Comparison of ENCODE assay signal across 12 cellular contexts in the genomic region with DNA sequence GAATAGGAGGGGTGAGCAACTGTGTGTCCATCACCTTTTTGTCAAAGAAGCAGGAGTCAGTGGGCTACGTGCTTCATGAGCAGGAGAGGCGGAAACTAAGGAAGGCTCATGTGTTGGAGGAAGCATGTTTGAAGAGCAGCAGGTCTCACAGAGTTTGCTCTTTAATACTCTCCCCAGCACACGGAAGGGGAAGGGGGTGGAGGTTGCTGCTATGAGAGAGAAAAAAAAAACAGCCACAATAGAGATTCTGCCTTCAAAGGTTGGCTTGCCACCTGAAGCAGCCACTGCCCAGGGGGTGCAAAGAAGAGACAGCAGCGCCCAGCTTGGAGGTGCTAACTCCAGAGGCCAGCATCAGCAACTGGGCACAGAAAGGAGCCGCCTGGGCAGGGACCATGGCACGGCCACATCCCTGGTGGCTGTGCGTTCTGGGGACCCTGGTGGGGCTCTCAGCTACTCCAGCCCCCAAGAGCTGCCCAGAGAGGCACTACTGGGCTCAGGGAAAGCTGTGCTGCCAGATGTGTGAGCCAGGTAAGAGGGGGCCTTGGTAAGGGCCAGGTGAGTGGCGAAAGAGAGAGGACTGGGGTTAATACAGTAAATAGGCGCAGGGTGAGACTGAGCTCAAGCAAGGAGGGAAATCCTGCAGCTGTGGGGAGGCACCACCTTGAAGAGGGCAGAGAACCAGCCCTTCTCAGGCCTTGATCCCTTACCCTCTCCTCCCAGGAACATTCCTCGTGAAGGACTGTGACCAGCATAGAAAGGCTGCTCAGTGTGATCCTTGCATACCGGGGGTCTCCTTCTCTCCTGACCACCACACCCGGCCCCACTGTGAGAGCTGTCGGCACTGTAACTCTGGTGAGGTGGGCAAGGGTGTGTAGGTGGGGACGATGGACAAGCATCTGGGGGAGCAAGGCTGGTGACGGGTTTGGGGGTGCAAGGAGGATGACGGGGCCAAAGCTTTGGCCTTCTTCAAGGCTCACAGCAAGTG. TPM values are rescaled to one million over a fixed set of nuclear protein-coding genes. Genes with fewer than 3 reads are reported as not detected.
DNase-seq lines count a peak whose midpoint lies in the region; ATAC-seq and TF ChIP-seq lines count a peak whose summit lies in the region.
"Had no signal": no experiment of that assay in that cellular context is flagged by ENCODE, and none has a peak within 500 bp of the region (broad histone marks: within the 10 kb centered on the region; RNA-seq: fewer than 3 reads in every experiment).

A gene (plus strand): TSS at position 252 of the 985 bp plus-strand sequence. CDS start 141 bp downstream, at position 393.

- no peaks in the 10 kb centered on the region for H3K27me3 Mint-ChIP-seq in activated CD8-positive, alpha-beta T cell treated with anti-CD3 and anti-CD28 coated beads, Interleukin-2, amount 10 ng/mL, durations not matched to agents 7 days and 5 days (ENCODE audit: low read depth)
- H3K27me3 Mint-ChIP-seq in naive B cell, result no peaks in the 10 kb centered on the region

- H3K9ac ChIP-seq in BLaER1 treated with 17β-estradiol and CSF1 and Interleukin-3, amounts not matched to agents 10 nM and 100 nM, result peak within 1 kb of the TSS in 7 of 11 experiments; percentile 4 to 62 (median 48); a peak in 10 of 22 replicates

- POLR2A ChIA-PET in activated CD8-positive, alpha-beta T cell treated with anti-CD3 and anti-CD28 coated beads, Interleukin-2, amount 10 ng/mL, durations not matched to agents 7 days and 5 days (lab: Charles Lee), result interaction anchor here (0.7 to 7.6 kb wide), 10 partner anchors 7 to 110 kb away, joined by 3 to 91 read pairs (median 12); a partner anchor contains a TSS

- no peaks in the 10 kb centered on the region for H3K9me3 Mint-ChIP-seq in activated CD8-positive, alpha-beta T cell treated with anti-CD3 and anti-CD28 coated beads, Interleukin-2, amount 10 ng/mL, durations not matched to agents 7 days and 5 days (ENCODE audit: insufficient read depth)
- no peaks in the 10 kb centered on the region for H3K9me3 Mint-ChIP-seq in naive B cell

- no peaks in the 10 kb centered on the region for H3K27me3 ChIP-seq in BLaER1 treated with 17β-estradiol and CSF1 and Interleukin-3, amounts not matched to agents 10 nM and 100 nM
- H3K27me3 ChIP-seq: cardiac muscle cell, pancreas, uterus had no signal

- ATAC-seq in GM18505 (IDR thresholded peaks at IDR 0.05; ENCODE audit: unreplicated experiment) (no peak), naive B cell (ENCODE audit: low read depth in 2 of 2) (peak; percentile 40 to 57), left lobe of liver (no peak), omental fat pad (ENCODE audit: low FRiP score) (no peak)
- ATAC-seq in activated CD8-positive, alpha-beta T cell treated with anti-CD3 and anti-CD28 coated beads, Interleukin-2, amount 10 ng/mL, durations not matched to agents 7 days and 5 days, result peak; percentile 64
- ATAC-seq: pancreas had no signal

- H4K20me1 ChIP-seq in BLaER1 treated with 17β-estradiol and CSF1 and Interleukin-3, amounts not matched to agents 10 nM and 100 nM, result no peaks in the 10 kb centered on the region

- peak; percentile 72 for TF ChIP-seq POLR2A in GM18505 (IDR thresholded peaks at IDR 0.05; ENCODE audit: borderline replicate concordance, extremely low read depth, insufficient read depth, insufficient read length)

- peak within 1 kb of the TSS; percentile 54 to 95 (median 86) for H3K4me2 ChIP-seq in BLaER1 treated with 17β-estradiol and CSF1 and Interleukin-3, amounts not matched to agents 10 nM and 100 nM

- peak within 1 kb of the TSS in 8 of 11 experiments; percentile 12 to 73 (median 60); a peak in 15 of 22 replicates for H3K27ac ChIP-seq in BLaER1 treated with 17β-estradiol and CSF1 and Interleukin-3, amounts not matched to agents 10 nM and 100 nM
- H3K27ac ChIP-seq: cardiac muscle cell, pancreas, uterus had no signal

- DNase-seq in activated CD8-positive, alpha-beta T cell treated with anti-CD3 and anti-CD28 coated beads, Interleukin-2, amount 10 ng/mL, durations not matched to agents 7 days and 5 days, result peak; percentile 58
- no peak for DNase-seq in naive B cell
- DNase-seq in left lobe of liver (ENCODE audit: low spot score), result no peak
- DNase-seq in GM13976 (ENCODE audit: low spot score), result no peak
- no peak for DNase-seq in omental fat pad (ENCODE audit: low spot score)
- no peak for DNase-seq in GM13977 (ENCODE audit: low spot score)
- DNase-seq: KBM-7, uterus had no signal

- H3K4me1 ChIP-seq in BLaER1 treated with 17β-estradiol and CSF1 and Interleukin-3, amounts not matched to agents 10 nM and 100 nM, result peaks cover 60 to 91% (median 74%) of the 10 kb centered on the region in 10 experiments
- H3K4me1 ChIP-seq: pancreas had no signal

- no peaks in the 10 kb centered on the region for H3K9me3 ChIP-seq in BLaER1 treated with 17β-estradiol and CSF1 and Interleukin-3, amounts not matched to agents 10 nM and 100 nM (replicated peaks in 1 of 11)
- H3K9me3 ChIP-seq: pancreas, uterus had no signal

- H3K36me3 ChIP-seq in BLaER1 treated with 17β-estradiol and CSF1 and Interleukin-3, amounts not matched to agents 10 nM and 100 nM, result peaks cover 0 to 13% (median 0%) of the 10 kb centered on the region in 11 experiments; a peak in 2 of 22 replicates
- H3K36me3 ChIP-seq: cardiac muscle cell, pancreas, uterus had no signal

- H3K4me1 Mint-ChIP-seq in activated CD8-positive, alpha-beta T cell treated with anti-CD3 and anti-CD28 coated beads, Interleukin-2, amount 10 ng/mL, durations not matched to agents 7 days and 5 days (ENCODE audit: low read depth), result peaks cover 67% of the 10 kb centered on the region
- H3K4me1 Mint-ChIP-seq in naive B cell, result peaks cover 49 to 69% (median 59%) of the 10 kb centered on the region in 3 donors

- H3K4me3 ChIP-seq in BLaER1 treated with 17β-estradiol and CSF1 and Interleukin-3, amounts not matched to agents 10 nM and 100 nM, result peak within 1 kb of the TSS in 2 of 10 experiments; percentile 19 to 47; a peak in 1 of 20 replicates
- H3K4me3 ChIP-seq: cardiac muscle cell, pancreas, uterus had no signal

- in situ Hi-C loops in GM13976 (cut with MboI; ENCODE audit: low sequenced_read_pairs, unreplicated experiment) (no loop called here), GM13977 (cut with MboI; ENCODE audit: low pct_unique_long_range_greater_than_20kb, low sequenced_read_pairs, unreplicated experiment) (no loop called here)

- CTCF ChIA-PET in activated CD8-positive, alpha-beta T cell treated with anti-CD3 and anti-CD28 coated beads, Interleukin-2, amount 10 ng/mL, durations not matched to agents 7 days and 5 days (lab: Charles Lee), result interaction anchor here (0.9 to 7.7 kb wide), 9 partner anchors 12 to 112 kb away, joined by 3 to 64 read pairs (median 16); a partner anchor contains a TSS

- H3K4me3 Mint-ChIP-seq in activated CD8-positive, alpha-beta T cell treated with anti-CD3 and anti-CD28 coated beads, Interleukin-2, amount 10 ng/mL, durations not matched to agents 7 days and 5 days, result peak within 1 kb of the TSS; percentile 90
- peak within 1 kb of the TSS in 7 of 8 donors; percentile 53 to 82 (median 77) for H3K4me3 Mint-ChIP-seq in naive B cell

- TF ChIP-seq CTCF in GM13976 (IDR thresholded peaks at IDR 0.05; ENCODE audit: borderline replicate concordance, control extremely low read depth, extremely low read depth, insufficient read depth, missing control alignments) (no peak), omental fat pad (IDR thresholded peaks at IDR 0.05) (no peak), GM13977 (IDR thresholded peaks at IDR 0.05; ENCODE audit: extremely low read depth, insufficient read depth, missing control alignments) (no peak)

- H3K27ac Mint-ChIP-seq in activated CD8-positive, alpha-beta T cell treated with anti-CD3 and anti-CD28 coated beads, Interleukin-2, amount 10 ng/mL, durations not matched to agents 7 days and 5 days, result peak within 1 kb of the TSS; percentile 96
- peak within 1 kb of the TSS; percentile 76 to 96 (median 89) for H3K27ac Mint-ChIP-seq in naive B cell

- peaks cover 39% of the 10 kb centered on the region for H3K36me3 Mint-ChIP-seq in activated CD8-positive, alpha-beta T cell treated with anti-CD3 and anti-CD28 coated beads, Interleukin-2, amount 10 ng/mL, durations not matched to agents 7 days and 5 days (ENCODE audit: low read depth)
- no peaks in the 10 kb centered on the region for H3K36me3 Mint-ChIP-seq in naive B cell

RNA-seq across cellular contexts. Expression of the gene that starts here (rescaled TPM):
- total RNA-seq in activated CD8-positive, alpha-beta T cell treated with anti-CD3 and anti-CD28 coated beads, Interleukin-2, amount 10 ng/mL, durations not matched to agents 7 days and 5 days, result 100 to 1,000 TPM; 112 to 131 TPM
- 10 to 100 TPM in 1 of 6 donors, 1 to 10 TPM in 5; 3.2 to 14.8 (median 6.6) TPM for polyA plus RNA-seq in naive B cell (ENCODE audit: low read depth in 6 of 6)
- total RNA-seq in left lobe of liver (0.58 TPM), omental fat pad (under 1 TPM in 3 of 4 donors, not detected in 1; 0.50 to 0.96 (median 0.65) TPM)
- total RNA-seq: cardiac muscle cell had no signal

Comparison
In these comparisons a context has a peak if more than half of its experiments do, and no peak if none do; other contexts are left out.
1. RNA of the gene that starts here (total RNA-seq): 112 to 131 TPM in activated CD8-positive, alpha-beta T cell treated with anti-CD3 and anti-CD28 coated beads, Interleukin-2, amount 10 ng/mL, durations not matched to agents 7 days and 5 days; 0.50 to 0.96 TPM in omental fat pad and 0.58 TPM in left lobe of liver (single experiment); every median in the first group is over 10 times any median in the second.
2. ATAC-seq: peak in activated CD8-positive, alpha-beta T cell treated with anti-CD3 and anti-CD28 coated beads, Interleukin-2, amount 10 ng/mL, durations not matched to agents 7 days and 5 days (single experiment) and naive B cell (2 of 2); none in GM18505 (single experiment), left lobe of liver (single experiment) and omental fat pad (single experiment).